In genomic region chr12:56188116-56188785, GRCh38 we compare ENCODE assay signal across 1 cellular context.
TF ChIP-seq lines count a peak whose summit lies in the region.

No MANE protein-coding gene starts in this region.

TF ChIP-seq in IMR-90, 13 proteins besides CTCF, POLR2A, EP300 and RAD21:
- TF ChIP-seq NFE2L2 (IDR thresholded peaks at IDR 0.05; ENCODE audit: low read depth, low read length), result no peak
- TF ChIP-seq ELK1 (IDR thresholded peaks at IDR 0.05; ENCODE audit: borderline replicate concordance, low read depth, low read length), result no peak
- TF ChIP-seq MXI1 (IDR thresholded peaks at IDR 0.05; ENCODE audit: borderline replicate concordance, low read depth, low read length), result no peak
- TF ChIP-seq BHLHE40 (IDR thresholded peaks at IDR 0.05; ENCODE audit: low read depth, low read length), result no peak
- no peak for TF ChIP-seq FOS (IDR thresholded peaks at IDR 0.05; ENCODE audit: low read depth, low read length)
TF ChIP-seq in IMR-90: peak in this region for 0.
